In genomic region chr4:4694296-4694772, GRCh38 we compare ENCODE assay signal across 12 cellular contexts.
DNase-seq lines count a peak whose midpoint lies in the region; ATAC-seq, FAIRE-seq and TF ChIP-seq lines count a peak whose summit lies in the region.
"Had no signal": no experiment of that assay in that cellular context is flagged by ENCODE, and none has a peak within 500 bp of the region (broad histone marks: within the 10 kb centered on the region; RNA-seq: fewer than 3 reads in every experiment).

No MANE protein-coding gene starts in this region.

- H3K4me1 ChIP-seq in NT2/D1 (ENCODE audit: insufficient read depth, insufficient read length): peaks cover 10% of the 10 kb centered on the region

- intact Hi-C loops in sciatic nerve (cut with DNase I): no loop called here

- peak; percentile 42 for DNase-seq in DMS53 (lab: John Stamatoyannopoulos, UW)
- DNase-seq in DMS53 treated with DMSO at 0.1 percent for 48 hours (lab: John Stamatoyannopoulos, UW; ENCODE audit: unreplicated experiment): no peak
- peak; percentile 81 for DNase-seq in NT2/D1 (ENCODE audit: low read depth, low spot score)
- no peak for DNase-seq in fibroblast of the aortic adventitia (ENCODE audit: low read depth)
- DNase-seq in retina: peak; percentile 74
- DNase-seq in GM12892 (ENCODE audit: insufficient read length): no peak
- DNase-seq in sciatic nerve (ENCODE audit: low spot score): no peak
- DNase-seq: naive B cell had no signal

- no peak overlapping the region for H3K4me3 ChIP-seq in NT2/D1 (ENCODE audit: insufficient read length, low read depth)
- H3K4me3 ChIP-seq in fibroblast of the aortic adventitia (ENCODE audit: low read depth, low read length): no peak overlapping the region

- peak; percentile 30 for TF ChIP-seq CTCF in fibroblast of the aortic adventitia (IDR thresholded peaks at IDR 0.05; ENCODE audit: insufficient read depth, low read length)

- H3K36me3 ChIP-seq in NT2/D1 (ENCODE audit: insufficient read depth, insufficient read length, low read length): no peaks in the 10 kb centered on the region

- ATAC-seq in GM19324 (IDR thresholded peaks at IDR 0.05; ENCODE audit: low FRiP score, unreplicated experiment) (no peak), sciatic nerve (no peak)
- ATAC-seq: activated CD4-positive, CD25-positive, alpha-beta regulatory T cell treated with anti-CD3 and anti-CD28 coated beads, Interleukin-2, amount 50 U/mL, for 24 hours had no signal

- H3K9me3 ChIP-seq in NT2/D1 (ENCODE audit: insufficient read depth, low read length): no peaks in the 10 kb centered on the region

- peaks cover 13% of the 10 kb centered on the region for H3K27me3 ChIP-seq in NT2/D1 (ENCODE audit: insufficient read depth, insufficient read length)

- peak overlapping the region; percentile 15 for H3K9ac ChIP-seq in NT2/D1 (ENCODE audit: insufficient read length, low read depth)

- no peak for TF ChIP-seq POLR2A in GM12892 (IDR thresholded peaks at IDR 0.05; ENCODE audit: low read depth, low read length)

- FAIRE-seq in GM12892 (lab: Jason Lieb, UNC): no peak
- FAIRE-seq: A204.1, colon had no signal

Comparison
In these comparisons a context has a peak if more than half of its experiments do, and no peak if none do; other contexts are left out.
1. DNase-seq: peak in DMS53 (single experiment), NT2/D1 (single experiment) and retina (single experiment); none in DMS53 treated with DMSO at 0.1 percent for 48 hours (single experiment), fibroblast of the aortic adventitia (single experiment), GM12892 (single experiment) and sciatic nerve (single experiment).